Comparison of ENCODE assay signal across 7 cellular contexts in the genomic region with DNA sequence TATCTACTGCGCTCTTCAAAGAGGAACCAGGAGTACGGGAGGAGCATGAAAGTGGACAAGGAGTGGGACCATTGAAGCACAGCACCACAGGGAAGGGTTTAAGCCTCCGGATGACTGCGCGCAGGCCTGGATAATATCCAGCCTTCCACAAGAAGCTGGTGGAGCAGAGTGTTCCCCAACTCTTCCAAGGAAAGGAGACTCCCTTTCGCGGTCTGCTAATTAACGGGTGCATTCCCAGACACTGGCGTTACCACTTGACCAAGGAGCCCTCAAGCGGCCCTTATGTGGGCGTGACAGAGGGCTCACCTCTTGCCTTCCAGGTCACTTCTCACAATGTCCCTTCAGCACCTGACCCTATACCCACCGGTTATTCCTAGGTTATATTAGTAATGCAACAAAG. TPM values are rescaled to one million over a fixed set of nuclear protein-coding genes. Genes with fewer than 3 reads are reported as not detected.
A peak's percentile ranks its signal among the peaks of the same experiment; 100 is the strongest.
DNase-seq lines count a peak whose midpoint lies in the region; ATAC-seq and TF ChIP-seq lines count a peak whose summit lies in the region.
"Not testable (repeated sequence)": the region's sequence is repeated elsewhere in the genome, so short reads cannot be mapped to it uniquely, and the experiment has no call there.

No MANE protein-coding gene starts in this region.

- peaks cover 22% of the 10 kb centered on the region for H3F3A ChIP-seq in neural progenitor cell (ENCODE audit: low read depth)

- not testable (repeated sequence) for TF ChIP-seq CTCF in Peyer's patch (IDR thresholded peaks at IDR 0.05); hepatocyte (IDR thresholded peaks at IDR 0.05; ENCODE audit: poor library complexity); neural progenitor cell (IDR thresholded peaks at IDR 0.05); suprapubic skin (IDR thresholded peaks at IDR 0.05); type B pancreatic cell (conservative IDR thresholded peaks at IDR 0.05)

- ATAC-seq in CD4-positive, CD25-positive, alpha-beta regulatory T cell (ENCODE audit: low read depth in 2 of 2) = not testable (repeated sequence)

- not testable (repeated sequence) for H3K9ac ChIP-seq in neural progenitor cell

- not testable (repeated sequence) for H3K9me2 ChIP-seq in hepatocyte (replicated peaks; ENCODE audit: insufficient read depth)

- not testable (repeated sequence) for H3K36me3 ChIP-seq in CD4-positive, CD25-positive, alpha-beta regulatory T cell (ENCODE audit: control insufficient read depth, insufficient read depth, low read length); Peyer's patch; hepatocyte (replicated peaks; ENCODE audit: insufficient read depth, low read depth); neural progenitor cell; suprapubic skin

- H3K27ac ChIP-seq in CD4-positive, CD25-positive, alpha-beta regulatory T cell (ENCODE audit: insufficient read depth, low read length, poor library complexity, severe bottlenecking); neural progenitor cell: not testable (repeated sequence)
- peak overlapping the region in 3 of 4 donors; percentile 74 to 92 (median 79) for H3K27ac ChIP-seq in Peyer's patch
- peak overlapping the region; percentile 91 for H3K27ac ChIP-seq in hepatocyte
- peak overlapping the region; percentile 85 for H3K27ac ChIP-seq in suprapubic skin

- TF ChIP-seq POLR2A in Peyer's patch (IDR thresholded peaks at IDR 0.05); suprapubic skin (IDR thresholded peaks at IDR 0.05): not testable (repeated sequence)

- H4K20me1 ChIP-seq in hepatocyte (ENCODE audit: insufficient read depth, poor library complexity, severe bottlenecking); neural progenitor cell (ENCODE audit: low read depth): not testable (repeated sequence)

- not testable (repeated sequence) for DNase-seq in CD4-positive, CD25-positive, alpha-beta regulatory T cell; Peyer's patch; T-helper 2 cell treated with Interferon-gamma antibody and Interleukin-4, amounts not matched to agents 5 μg/mL and 100 μg/mL, for 36 hours (ENCODE audit: low spot score); hepatocyte (ENCODE audit: low spot score); neural progenitor cell (ENCODE audit: low spot score); suprapubic skin (ENCODE audit: low spot score in 2 of 2); type B pancreatic cell (ENCODE audit: extremely low spot score, unreplicated experiment)

- peaks cover 38% of the 10 kb centered on the region for H3K79me2 ChIP-seq in hepatocyte
- not testable (repeated sequence) for H3K79me2 ChIP-seq in neural progenitor cell (ENCODE audit: low read depth)

- H3K4me3 ChIP-seq in CD4-positive, CD25-positive, alpha-beta regulatory T cell (ENCODE audit: low read depth, low read length); Peyer's patch; hepatocyte; neural progenitor cell; suprapubic skin: not testable (repeated sequence)

- H3K4me3 Mint-ChIP-seq in CD4-positive, CD25-positive, alpha-beta regulatory T cell = peak overlapping the region in 3 of 4 donors; percentile 15 to 73 (median 46)
- H3K4me3 Mint-ChIP-seq in T-helper 2 cell treated with Interferon-gamma antibody and Interleukin-4, amounts not matched to agents 5 μg/mL and 100 μg/mL, for 36 hours = not testable (repeated sequence)
- peak overlapping the region; percentile 7 for H3K4me3 Mint-ChIP-seq in neural progenitor cell
- peak overlapping the region; percentile 9 for H3K4me3 Mint-ChIP-seq in type B pancreatic cell

- H3K36me3 Mint-ChIP-seq in CD4-positive, CD25-positive, alpha-beta regulatory T cell = peaks cover 21% of the 10 kb centered on the region
- peaks cover 19% of the 10 kb centered on the region for H3K36me3 Mint-ChIP-seq in T-helper 2 cell treated with Interferon-gamma antibody and Interleukin-4, amounts not matched to agents 5 μg/mL and 100 μg/mL, for 36 hours (ENCODE audit: low read depth)
- H3K36me3 Mint-ChIP-seq in neural progenitor cell, type B pancreatic cell: not testable (repeated sequence)

- H3K27ac Mint-ChIP-seq in CD4-positive, CD25-positive, alpha-beta regulatory T cell = peak overlapping the region in 1 of 3 donors; percentile 40
- H3K27ac Mint-ChIP-seq in T-helper 2 cell treated with Interferon-gamma antibody and Interleukin-4, amounts not matched to agents 5 μg/mL and 100 μg/mL, for 36 hours = peak overlapping the region; percentile 47
- not testable (repeated sequence) for H3K27ac Mint-ChIP-seq in neural progenitor cell
- H3K27ac Mint-ChIP-seq in type B pancreatic cell = peak overlapping the region; percentile 68

- not testable (repeated sequence) for H3K9me3 Mint-ChIP-seq in CD4-positive, CD25-positive, alpha-beta regulatory T cell; T-helper 2 cell treated with Interferon-gamma antibody and Interleukin-4, amounts not matched to agents 5 μg/mL and 100 μg/mL, for 36 hours; neural progenitor cell; type B pancreatic cell

- H3K4me1 ChIP-seq in CD4-positive, CD25-positive, alpha-beta regulatory T cell (ENCODE audit: control insufficient read depth, insufficient read depth, low read length, poor library complexity, severe bottlenecking) = peaks cover 23% of the 10 kb centered on the region
- H3K4me1 ChIP-seq in Peyer's patch = peaks cover 0 to 56% (median 27%) of the 10 kb centered on the region in 4 donors
- peaks cover 41% of the 10 kb centered on the region for H3K4me1 ChIP-seq in hepatocyte (ENCODE audit: insufficient read depth)
- H3K4me1 ChIP-seq in neural progenitor cell = peaks cover 26% of the 10 kb centered on the region
- H3K4me1 ChIP-seq in suprapubic skin = peaks cover 72% of the 10 kb centered on the region

- WGBS in hepatocyte (ENCODE audit: low lambda C conversion rate, missing lambda C conversion rate) = 89% methylated on average over 12 of the region's 12 CpGs
- 76% methylated on average over 12 of the region's 12 CpGs for WGBS in suprapubic skin

- peaks cover 0 to 72% (median 51%) of the 10 kb centered on the region in 4 donors for H3K4me1 Mint-ChIP-seq in CD4-positive, CD25-positive, alpha-beta regulatory T cell
- H3K4me1 Mint-ChIP-seq in T-helper 2 cell treated with Interferon-gamma antibody and Interleukin-4, amounts not matched to agents 5 μg/mL and 100 μg/mL, for 36 hours (ENCODE audit: low read depth) = peaks cover 41% of the 10 kb centered on the region
- H3K4me1 Mint-ChIP-seq in neural progenitor cell (peaks cover 40% of the 10 kb centered on the region), type B pancreatic cell (ENCODE audit: unreplicated experiment) (peaks cover 56% of the 10 kb centered on the region)

- H3K4me2 ChIP-seq in hepatocyte, neural progenitor cell: not testable (repeated sequence)

- not testable (repeated sequence) for H3K27me3 Mint-ChIP-seq in CD4-positive, CD25-positive, alpha-beta regulatory T cell; T-helper 2 cell treated with Interferon-gamma antibody and Interleukin-4, amounts not matched to agents 5 μg/mL and 100 μg/mL, for 36 hours (ENCODE audit: low read depth)
- H3K27me3 Mint-ChIP-seq in neural progenitor cell (ENCODE audit: insufficient read depth, low read depth) (peaks cover 33% of the 10 kb centered on the region), type B pancreatic cell (peaks cover 16% of the 10 kb centered on the region)

- H3K27me3 ChIP-seq in CD4-positive, CD25-positive, alpha-beta regulatory T cell (ENCODE audit: control insufficient read depth, insufficient read depth, low read length); Peyer's patch; hepatocyte; suprapubic skin: not testable (repeated sequence)
- peaks cover 25% of the 10 kb centered on the region for H3K27me3 ChIP-seq in neural progenitor cell

- H2AFZ ChIP-seq in hepatocyte; neural progenitor cell (replicated peaks): not testable (repeated sequence)

- not testable (repeated sequence) for TF ChIP-seq EP300 in suprapubic skin (IDR thresholded peaks at IDR 0.05)

- H3K9me3 ChIP-seq in CD4-positive, CD25-positive, alpha-beta regulatory T cell (ENCODE audit: control insufficient read depth in 2 of 2, low read length in 2 of 2); Peyer's patch; hepatocyte (ENCODE audit: low read depth); neural progenitor cell (ENCODE audit: low read depth); suprapubic skin: not testable (repeated sequence)

RNA-seq across cellular contexts. Expression of gene ITPR3, which starts 10.4 kb away (rescaled TPM):
- 54.5 TPM for total RNA-seq in CD4-positive, CD25-positive, alpha-beta regulatory T cell
- 1 to 10 TPM; 1.3 to 2.2 (median 1.9) TPM for polyA plus RNA-seq in CD4-positive, CD25-positive, alpha-beta regulatory T cell
- total RNA-seq in Peyer's patch = 100 to 1,000 TPM; 139 to 250 (median 182) TPM
- total RNA-seq in hepatocyte = 27.3 and 39.6 TPM in 2 replicates
- 14.8 and 16.5 TPM in 2 replicates for polyA plus RNA-seq in hepatocyte
- total RNA-seq in neural progenitor cell (ENCODE audit: low replicate concordance) = 1.5 and 3.4 TPM in 2 replicates
- total RNA-seq in suprapubic skin = 100 to 1,000 TPM; 174 to 206 (median 199) TPM
- total RNA-seq in type B pancreatic cell (ENCODE audit: low replicate concordance) = 24.6 and 56.1 TPM in 2 replicates

RNA-seq across cellular contexts. Expression of gene BAK1, which starts 51.5 kb away (rescaled TPM):
- total RNA-seq in CD4-positive, CD25-positive, alpha-beta regulatory T cell = 41.7 TPM
- 10 to 100 TPM; 38.1 to 66.3 (median 54.4) TPM for polyA plus RNA-seq in CD4-positive, CD25-positive, alpha-beta regulatory T cell
- 10 to 100 TPM; 28.9 to 71.7 (median 66.3) TPM for total RNA-seq in Peyer's patch
- 18.6 and 24.0 TPM in 2 replicates for total RNA-seq in hepatocyte
- polyA plus RNA-seq in hepatocyte = 23.6 and 33.1 TPM in 2 replicates
- total RNA-seq in neural progenitor cell (ENCODE audit: low replicate concordance) = 13.9 and 40.0 TPM in 2 replicates
- 10 to 100 TPM; 12.6 to 15.0 (median 14.3) TPM for total RNA-seq in suprapubic skin
- total RNA-seq in type B pancreatic cell (ENCODE audit: low replicate concordance) = 27.3 and 37.0 TPM in 2 replicates
